ENCODE assay signal across 11 cellular contexts in the genomic region with DNA sequence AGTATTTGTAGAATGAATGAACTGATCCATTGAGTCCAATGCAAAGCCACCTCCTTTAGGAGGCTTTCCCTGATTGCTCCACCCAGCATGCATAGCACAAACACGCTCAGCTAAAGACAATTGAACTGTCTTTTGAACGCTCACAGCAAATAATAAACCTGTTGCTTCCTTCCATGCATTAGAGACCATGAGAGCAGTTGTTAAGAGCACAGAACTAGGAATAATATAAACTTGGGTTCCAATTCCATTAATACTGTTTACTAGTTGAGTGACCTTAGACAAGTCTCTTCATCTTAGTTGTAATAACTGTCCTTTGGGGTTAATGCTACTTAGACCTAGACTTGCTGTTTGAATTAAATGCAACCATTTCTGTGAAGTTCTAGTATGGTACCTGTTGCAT. TPM values are rescaled to one million over a fixed set of nuclear protein-coding genes. Genes with fewer than 3 reads are reported as not detected.
DNase-seq lines count a peak whose midpoint lies in the region; ATAC-seq, FAIRE-seq and TF ChIP-seq lines count a peak whose summit lies in the region.
"Had no signal": no experiment of that assay in that cellular context is flagged by ENCODE, and none has a peak within 500 bp of the region (broad histone marks: within the 10 kb centered on the region; RNA-seq: fewer than 3 reads in every experiment).

No MANE protein-coding gene starts in this region.

- no peak overlapping the region for H2AFZ ChIP-seq in GM12878 (ENCODE audit: control insufficient read depth, low read depth, low read length)

- no peaks in the 10 kb centered on the region for H3K27me3 ChIP-seq in GM12878 (replicated peaks in 1 of 2; ENCODE audit: control insufficient read depth in 2 of 2, insufficient read depth in 2 of 2, low read length in 1 of 2)
- H3K27me3 ChIP-seq in psoas muscle (ENCODE audit: insufficient read depth in 3 of 3, low read length in 2 of 3) = no peaks in the 10 kb centered on the region

- TF ChIP-seq RAD21 in GM12878 (IDR thresholded peaks at IDR 0.05; ENCODE audit: insufficient read depth, low read depth, low read length) = no peak

- no peaks in the 10 kb centered on the region for H3K36me3 ChIP-seq in HEK293 (ENCODE audit: control insufficient read depth in 2 of 2, insufficient read depth in 1 of 2, low read length in 2 of 2)
- H3K36me3 ChIP-seq in GM12878 (ENCODE audit: control insufficient read depth in 2 of 2, insufficient read depth in 2 of 2, low read length in 1 of 2) = no peaks in the 10 kb centered on the region
- H3K36me3 ChIP-seq in psoas muscle (ENCODE audit: insufficient read depth in 1 of 2, low read depth in 1 of 2) = no peaks in the 10 kb centered on the region

- no peaks in the 10 kb centered on the region for H3K36me3 Mint-ChIP-seq in CD14-positive monocyte

- H3K4me3 ChIP-seq in HEK293 (ENCODE audit: low read depth, low read length) (no peak overlapping the region), GM12878 (no peak overlapping the region), psoas muscle (peak overlapping the region; percentile 98)

- peak overlapping the region in 6 of 7 donors; percentile 19 to 99 (median 66) for H3K27ac Mint-ChIP-seq in CD14-positive monocyte

- CTCF ChIA-PET in HEK293 (lab: Yijun Ruan, JAX) (interaction anchor here (0.6 to 1.2 kb wide), 3 partner anchors 26 to 737 kb away, joined by 3 to 4 read pairs (median 3); no protein-coding TSS in a partner anchor), GM12878 (lab: Yijun Ruan, JAX) (interaction anchor here (1.1 to 3.3 kb wide), 4 partner anchors 18 to 98 kb away, joined by 3 to 24 read pairs (median 8); no protein-coding TSS in a partner anchor)

- peaks cover 0 to 2% (median 0%) of the 10 kb centered on the region in 3 donors for H3K27me3 Mint-ChIP-seq in CD14-positive monocyte (ENCODE audit: low read depth in 3 of 3)

- intact Hi-C loops in CD14-positive monocyte (cut with micrococcal nuclease) = loop anchor here in 1 of 2 donors (5.0 to 10.0 kb wide), 2 partner anchors 49 to 218 kb away; a partner anchor contains a TSS
- intact Hi-C loops in GM12878 (cut with micrococcal nuclease; ENCODE audit: unreplicated experiment) = loop anchor here (5.0 to 10.0 kb wide), 2 partner anchors 96 to 238 kb away; a partner anchor contains a TSS
- intact Hi-C loops in psoas muscle (cut with DNase I) = loop anchor here in 1 of 2 donors (10.0 kb wide), 1 partner anchor 382 kb away; no protein-coding TSS in a partner anchor

- H3K4me2 ChIP-seq in GM12878 (ENCODE audit: control insufficient read depth, insufficient read depth) = peak overlapping the region; percentile 68; the same call in 1 of the 2 replicates

- peaks cover 76% of the 10 kb centered on the region for H3K4me1 Mint-ChIP-seq in CD14-positive monocyte

- no peak for TF ChIP-seq POLR2A in GM12878 (IDR thresholded peaks at IDR 0.05; ENCODE audit: low read depth, low read length)

- H3K4me3 Mint-ChIP-seq in CD14-positive monocyte = no peak overlapping the region

- no peaks in the 10 kb centered on the region for H4K20me1 ChIP-seq in GM12878 (ENCODE audit: control insufficient read depth, insufficient read depth)

- H3K4me1 ChIP-seq in HEK293 (ENCODE audit: control insufficient read depth, insufficient read depth, low read length) (no peaks in the 10 kb centered on the region), GM12878 (ENCODE audit: control insufficient read depth, insufficient read depth, low read length) (peaks cover 56% of the 10 kb centered on the region), psoas muscle (peaks cover 62% of the 10 kb centered on the region)

- DNase-seq in CD14-positive monocyte (ENCODE audit: low spot score) (no peak), GM12878 (ENCODE audit: low read depth, low spot score) (no peak), psoas muscle (no peak), GOT3 (lab: John Stamatoyannopoulos, UW) (no peak)
- DNase-seq in stimulated activated CD4-positive, alpha-beta T cell treated with anti-CD3 and anti-CD28 coated beads, Interleukin-15, amount 100 ng/mL, for 24 hours = no peak
- DNase-seq: cerebellar nuclear complex, NCI-H2081 had no signal

- no peak for FAIRE-seq in GM12878 (lab: Jason Lieb, UNC)
- FAIRE-seq: D721Med had no signal

- TF ChIP-seq CTCF in CD14-positive monocyte (IDR thresholded peaks at IDR 0.05) = no peak
- TF ChIP-seq CTCF in HEK293 (tag by site-specific recombination; IDR thresholded peaks at IDR 0.05) = no peak
- no peak for TF ChIP-seq CTCF in GM12878 (IDR thresholded peaks at IDR 0.05 in 2 of 3, conservative IDR thresholded peaks at IDR 0.05 in 1 of 3; ENCODE audit: control insufficient read depth in 2 of 3, extremely low read depth in 1 of 3, insufficient read depth in 1 of 3, low read depth in 3 of 3, low read length in 3 of 3)
- no peak for TF ChIP-seq CTCF in psoas muscle (IDR thresholded peaks at IDR 0.05)

- H3K9ac ChIP-seq in GM12878 (ENCODE audit: control insufficient read depth, insufficient read depth, low read length) = no peak overlapping the region
- H3K9ac ChIP-seq: parathyroid adenoma had no signal

- POLR2A ChIA-PET in HEK293 (lab: Yijun Ruan, JAX) (no interaction called here), GM12878 (lab: Charles Lee) (interaction anchor here (2.1 to 17.1 kb wide), 2 partner anchors 11 to 16 kb away, joined by 11 to 630 read pairs; a partner anchor contains a TSS)

- in situ Hi-C loops in GM12878 (cut with MboI) = no loop called here

- RAD21 ChIA-PET in GM12878 (lab: Charles Lee; ENCODE audit: unreplicated experiment) = interaction anchor here (1.0 to 4.7 kb wide), 4 partner anchors 8 to 25 kb away, joined by 3 to 80 read pairs (median 25); no protein-coding TSS in a partner anchor

- peaks cover 0 to 1% (median 0%) of the 10 kb centered on the region in 7 donors for H3K9me3 Mint-ChIP-seq in CD14-positive monocyte

- no peak for ATAC-seq in GM12878
- no peak for ATAC-seq in psoas muscle
- ATAC-seq in GM21528 (IDR thresholded peaks at IDR 0.05; ENCODE audit: low FRiP score, unreplicated experiment) = no peak

- no peak for TF ChIP-seq EP300 in GM12878 (IDR thresholded peaks at IDR 0.05; ENCODE audit: borderline replicate concordance in 1 of 2, control insufficient read depth in 1 of 2, low read depth in 2 of 2, low read length in 2 of 2)

- no TSS peak for BruUV-seq in GM12878 (replicated peaks; lab: Mats Ljungman, UMichigan)

- H3K9me3 ChIP-seq in HEK293 (ENCODE audit: control insufficient read depth, insufficient read depth, low read depth, low read length) = no peaks in the 10 kb centered on the region
- no peaks in the 10 kb centered on the region for H3K9me3 ChIP-seq in GM12878 (replicated peaks; ENCODE audit: control insufficient read depth, insufficient read depth, low read length)
- H3K9me3 ChIP-seq in psoas muscle = no peaks in the 10 kb centered on the region

- SMC1A ChIA-PET in GM12878 (lab: Charles Lee; ENCODE audit: uncharacterized antibody, unreplicated experiment) = interaction anchor here (1.0 to 16.4 kb wide), 3 partner anchors 17 to 65 kb away, joined by 3 to 460 read pairs (median 29); no protein-coding TSS in a partner anchor

- H3K79me2 ChIP-seq in GM12878 (ENCODE audit: control insufficient read depth, insufficient read depth, low read length) = peaks cover 5% of the 10 kb centered on the region
- H3K79me2 ChIP-seq: parathyroid adenoma had no signal

- no peak overlapping the region for H3K27ac ChIP-seq in HEK293 (ENCODE audit: extremely low read depth, low read depth, low read length)
- H3K27ac ChIP-seq in GM12878 (ENCODE audit: control insufficient read depth, insufficient read depth) = no peak overlapping the region
- peak overlapping the region; percentile 99 for H3K27ac ChIP-seq in psoas muscle

- 98% methylated on average over 2 of the region's 2 CpGs for WGBS in GM12878 (ENCODE audit: insufficient coverage, insufficient replicate concordance, low lambda C conversion rate, missing lambda C conversion rate)
- WGBS in psoas muscle, 3 donors = 76 to 84% (median 78%) methylated on average over 2 of the region's 2 CpGs

TF ChIP-seq in HEK293, 187 proteins besides CTCF, POLR2A, EP300 and RAD21 (continues in another document):
- no peak for TF ChIP-seq SETDB1 (IDR thresholded peaks at IDR 0.05; ENCODE audit: insufficient read length, low read length)
- TF ChIP-seq SCRT2 (tag by site-specific recombination; IDR thresholded peaks at IDR 0.05) = peak; percentile 90

TF ChIP-seq in GM12878, 131 proteins besides CTCF, POLR2A, EP300 and RAD21 (continues in another document):
- TF ChIP-seq, protein P1, sequence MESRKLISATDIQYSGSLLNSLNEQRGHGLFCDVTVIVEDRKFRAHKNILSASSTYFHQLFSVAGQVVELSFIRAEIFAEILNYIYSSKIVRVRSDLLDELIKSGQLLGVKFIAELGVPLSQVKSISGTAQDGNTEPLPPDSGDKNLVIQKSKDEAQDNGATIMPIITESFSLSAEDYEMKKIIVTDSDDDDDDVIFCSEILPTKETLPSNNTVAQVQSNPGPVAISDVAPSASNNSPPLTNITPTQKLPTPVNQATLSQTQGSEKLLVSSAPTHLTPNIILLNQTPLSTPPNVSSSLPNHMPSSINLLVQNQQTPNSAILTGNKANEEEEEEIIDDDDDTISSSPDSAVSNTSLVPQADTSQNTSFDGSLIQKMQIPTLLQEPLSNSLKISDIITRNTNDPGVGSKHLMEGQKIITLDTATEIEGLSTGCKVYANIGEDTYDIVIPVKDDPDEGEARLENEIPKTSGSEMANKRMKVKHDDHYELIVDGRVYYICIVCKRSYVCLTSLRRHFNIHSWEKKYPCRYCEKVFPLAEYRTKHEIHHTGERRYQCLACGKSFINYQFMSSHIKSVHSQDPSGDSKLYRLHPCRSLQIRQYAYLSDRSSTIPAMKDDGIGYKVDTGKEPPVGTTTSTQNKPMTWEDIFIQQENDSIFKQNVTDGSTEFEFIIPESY (IDR thresholded peaks at IDR 0.05) = no peak

RNA-seq across cellular contexts. Expression of a gene that starts 5.9 kb away (rescaled TPM):
- polyA plus RNA-seq in CD14-positive monocyte (1 to 10 TPM; 4.5 to 8.0 TPM), GM12878 (2011; rRNA removed) (4.7 and 12.0 TPM in 2 replicates), GM12878 (2014; fragmentation: Illumina TruSeq; extraction: Trizol) (11.2 and 16.5 TPM in 2 replicates), GM12878 (2014; fragmentation: Nextera tagmentation; extraction: Ambion mirVana) (1 to 10 TPM in 1 of 2 experiments, under 1 TPM in 1; 0.61 to 1.3 TPM), GM12878 (2014; rRNA removed) (23.7 and 26.4 TPM in 2 replicates), GM12878 (2016; fragmentation: Nextera tagmentation; extraction: Ambion mirVana) (10 to 100 TPM; 38.2 to 44.2 TPM), psoas muscle (10 to 100 TPM; 43.1 to 65.3 (median 58.4) TPM)
- total RNA-seq in GM12878 (2013; cell fraction: nucleolus; rRNA removed) = 44.6 and 59.9 TPM in 2 replicates
- total RNA-seq in GM12878 (2014; rRNA removed) (13.8 and 17.1 TPM in 2 replicates), GM12878 (2014; rRNA removed; fragmentation: Illumina TruSeq; extraction: Trizol) (8.1 and 9.1 TPM in 2 replicates), GM12878 (2021) (47.3 and 53.0 TPM in 2 replicates), psoas muscle (100 to 1,000 TPM; 126 to 258 (median 188) TPM)
- 10.6 TPM for polyA plus RNA-seq in GM12878 (2011; ENCODE audit: low read depth)
- 16.5 and 18.1 TPM in 2 replicates for polyA plus RNA-seq in GM12878 (2011; cell fraction: cytosol; rRNA removed)
- 34.0 and 52.7 TPM in 2 replicates for polyA plus RNA-seq in GM12878 (2011; cell fraction: nucleus; rRNA removed)
- 27.0 and 28.1 TPM in 2 replicates for polyA plus RNA-seq in GM12878 (2012)
- polyA minus RNA-seq in GM12878 (2011; rRNA and poly(A)+ RNA removed) = 13.3 and 13.9 TPM in 2 replicates
- polyA minus RNA-seq in GM12878 (2011; cell fraction: cytosol; rRNA and poly(A)+ RNA removed) = 14.3 and 15.9 TPM in 2 replicates
- polyA minus RNA-seq in GM12878 (2011; cell fraction: nucleus; rRNA and poly(A)+ RNA removed) = 11.0 and 24.5 TPM in 2 replicates
